Comparison of ENCODE assay signal across 8 cellular contexts in genomic region chr3:153997368-153997767, GRCh38.
DNase-seq lines count a peak whose midpoint lies in the region; TF ChIP-seq lines count a peak whose summit lies in the region.
"Not testable (repeated sequence)": the region's sequence is repeated elsewhere in the genome, so short reads cannot be mapped to it uniquely, and the experiment has no call there.

No MANE protein-coding gene starts in this region.

- H3K4me1 ChIP-seq in MM.1S (ENCODE audit: low read length); esophagus muscularis mucosa: not testable (repeated sequence)

- H3K36me3 ChIP-seq in GM06990 (ENCODE audit: control insufficient read depth, insufficient read depth, low read length); MM.1S (replicated peaks; ENCODE audit: insufficient read depth, low read length); esophagus muscularis mucosa: not testable (repeated sequence)

- TF ChIP-seq EP300 in esophagus muscularis mucosa (IDR thresholded peaks at IDR 0.05) = not testable (repeated sequence)

- not testable (repeated sequence) for H3K79me2 ChIP-seq in MM.1S (ENCODE audit: low read length)

- not testable (repeated sequence) for H3K9me3 ChIP-seq in MM.1S (replicated peaks; ENCODE audit: insufficient read depth, low read length); esophagus muscularis mucosa

- not testable (repeated sequence) for H3K4me3 ChIP-seq in GM06990 (replicated peaks; ENCODE audit: low read depth, low read length); MM.1S (ENCODE audit: low read length); esophagus muscularis mucosa

- not testable (repeated sequence) for H4K20me1 ChIP-seq in MM.1S (ENCODE audit: insufficient read depth, low read length)

- not testable (repeated sequence) for H3K9me2 ChIP-seq in MM.1S (replicated peaks; ENCODE audit: insufficient read depth, low read length)

- not testable (repeated sequence) for H2AFZ ChIP-seq in MM.1S (ENCODE audit: low read length)

- intact Hi-C loops in esophagus muscularis mucosa (cut with DNase I) = loop anchor here (5.0 to 10.0 kb wide), 2 partner anchors 97 to 255 kb away; no protein-coding TSS in a partner anchor

- H3F3A ChIP-seq in MM.1S (ENCODE audit: insufficient read depth, low read length) = not testable (repeated sequence)

- H3K9ac ChIP-seq in MM.1S (ENCODE audit: low read length) = not testable (repeated sequence)

- not testable (repeated sequence) for H3K27me3 ChIP-seq in GM06990 (replicated peaks; ENCODE audit: control insufficient read depth, insufficient read depth, low read length); MM.1S (replicated peaks; ENCODE audit: insufficient read depth, low read length); esophagus muscularis mucosa

- H3K4me2 ChIP-seq in MM.1S (ENCODE audit: low read depth, low read length) = not testable (repeated sequence)

- 90% methylated on average over 1 of the region's 1 CpG for WGBS in esophagus muscularis mucosa

- not testable (repeated sequence) for TF ChIP-seq POLR2A in esophagus muscularis mucosa (IDR thresholded peaks at IDR 0.05; ENCODE audit: low read depth)

- DNase-seq in A172 (ENCODE audit: low spot score) (peak; percentile 14), RKO (ENCODE audit: low spot score) (peak; percentile 8), astrocyte of the hippocampus (ENCODE audit: low read depth, low spot score) (peak; percentile 11), left kidney (ENCODE audit: low read depth, low spot score) (peak; percentile 32), pons (ENCODE audit: low spot score) (peak; percentile 37)
- not testable (repeated sequence) for DNase-seq in GM06990 (ENCODE audit: extremely low read depth, insufficient read length); MM.1S; esophagus muscularis mucosa (ENCODE audit: extremely low spot score)

- H3K27ac ChIP-seq in MM.1S (ENCODE audit: low read length); esophagus muscularis mucosa (replicated peaks in 1 of 4): not testable (repeated sequence)

- TF ChIP-seq CTCF in GM06990 (IDR thresholded peaks at IDR 0.05; ENCODE audit: insufficient read depth, low read length, poor library complexity, severe bottlenecking) (peak; percentile 2), MM.1S (IDR thresholded peaks at IDR 0.05; ENCODE audit: low read length) (peak; percentile 18), esophagus muscularis mucosa (IDR thresholded peaks at IDR 0.05) (peak; percentile 40 to 57 (median 51))
